23 cellular contexts compared by ENCODE assay signal in the genomic region with DNA sequence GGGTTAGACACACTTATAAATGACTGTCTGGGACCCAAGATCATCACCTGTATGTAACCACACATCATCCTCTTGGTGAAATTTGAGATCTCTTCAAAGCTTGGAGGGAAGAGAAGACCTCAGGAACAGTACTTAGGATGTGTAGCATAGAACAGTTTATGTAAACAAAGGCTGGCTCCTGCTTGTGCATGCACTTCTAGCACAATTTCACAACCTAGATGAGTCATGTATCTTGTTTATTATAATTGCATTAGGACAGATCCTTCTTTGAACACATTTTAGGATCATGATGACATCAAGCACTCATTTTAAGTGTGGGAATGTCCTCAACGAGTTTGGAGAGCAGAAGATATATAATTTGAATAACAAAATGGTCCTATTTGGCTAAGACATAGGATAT. TPM values are rescaled to one million over a fixed set of nuclear protein-coding genes. Genes with fewer than 3 reads are reported as not detected.
DNase-seq lines count a peak whose midpoint lies in the region; ATAC-seq and TF ChIP-seq lines count a peak whose summit lies in the region.
"Had no signal": no experiment of that assay in that cellular context is flagged by ENCODE, and none has a peak within 500 bp of the region (broad histone marks: within the 10 kb centered on the region; RNA-seq: fewer than 3 reads in every experiment).

No MANE protein-coding gene starts in this region.

- DNase-seq in ELR (ENCODE audit: low read depth) (peak; percentile 61), NCI-H460 (ENCODE audit: extremely low read depth, low read depth) (peak; percentile 6), choroid plexus epithelial cell (ENCODE audit: low read depth) (peak; percentile 51), iris pigment epithelial cell (ENCODE audit: low read depth) (peak; percentile 51), ureter (ENCODE audit: low spot score) (no peak), NCI-H1105 (lab: John Stamatoyannopoulos, UW) (no peak), spleen (no peak)
- DNase-seq: activated CD8-positive, alpha-beta T cell treated with anti-CD3 and anti-CD28 coated beads, Interleukin-2, amount 10 ng/mL, durations not matched to agents 7 days and 5 days; activated naive CD8-positive, alpha-beta T cell treated with anti-CD3 and anti-CD28 coated beads for 36 hours; foreskin melanocyte; heart right ventricle; left cardiac atrium; NCI-H1436 treated with DMSO at 0.1 percent for 48 hours; NCI-H2107; NCI-H446 treated with DMSO at 0.1 percent for 48 hours; pancreas; stimulated activated CD4-positive, alpha-beta T cell treated with anti-CD3 and anti-CD28 coated beads, Interleukin-12 subunit alpha, Interleukin-12 subunit beta, amount 100 ng/mL, for 4 hours; stimulated activated CD4-positive, alpha-beta T cell treated with anti-CD3 and anti-CD28 coated beads, Interleukin-4, amount 100 ng/mL, for 24 hours; uterus had no signal

- TF ChIP-seq POLR2A in spleen (IDR thresholded peaks at IDR 0.05): no peak

- no peaks in the 10 kb centered on the region for H3K27me3 ChIP-seq in spleen (replicated peaks in 1 of 7)
- H3K27me3 ChIP-seq: uterus had no signal

- no peaks in the 10 kb centered on the region for H3K4me1 ChIP-seq in spleen
- H3K4me1 ChIP-seq: heart right ventricle, pancreas, uterus had no signal

- WGBS in spleen, 5 donors: 9 to 59% (median 31%) methylated on average over 1 of the region's 1 CpG

- TF ChIP-seq CTCF in choroid plexus epithelial cell (conservative IDR thresholded peaks at IDR 0.05; ENCODE audit: low read depth, low read length): no peak
- TF ChIP-seq CTCF in spleen (IDR thresholded peaks at IDR 0.05 in 8 of 11, conservative IDR thresholded peaks at IDR 0.05 in 3 of 11): no peak

- ATAC-seq in GM21390 (IDR thresholded peaks at IDR 0.05; ENCODE audit: unreplicated experiment): no peak
- ATAC-seq: activated CD8-positive, alpha-beta T cell treated with anti-CD3 and anti-CD28 coated beads, Interleukin-2, amount 10 ng/mL, durations not matched to agents 7 days and 5 days; heart right ventricle; left cardiac atrium; pancreas; Right ventricle myocardium inferior; stimulated activated effector memory CD8-positive, alpha-beta T cell treated with anti-CD3 and anti-CD28 coated beads, Interleukin-12 subunit alpha, Interleukin-12 subunit beta, amount 100 ng/mL, for 72 hours had no signal

- H3K4me3 ChIP-seq in choroid plexus epithelial cell (ENCODE audit: low read depth, low read length) (no peak overlapping the region), spleen (no peak overlapping the region)
- H3K4me3 ChIP-seq: heart right ventricle, pancreas, uterus had no signal

- H3K9me3 ChIP-seq in spleen: peaks cover 0 to 2% (median 0%) of the 10 kb centered on the region in 8 donors
- H3K9me3 ChIP-seq: pancreas, uterus had no signal

- intact Hi-C loops in spleen (cut with DNase I; ENCODE audit: low total_unique reads): no loop called here

- H3K27ac ChIP-seq in spleen: no peak overlapping the region
- H3K27ac ChIP-seq: C4-2B, heart right ventricle, pancreas, uterus had no signal

- no peaks in the 10 kb centered on the region for H3K36me3 ChIP-seq in spleen
- H3K36me3 ChIP-seq: heart right ventricle, pancreas, uterus had no signal

RNA-seq across cellular contexts. Expression of a gene that starts 26.3 kb away (rescaled TPM):
- total RNA-seq in NCI-H460 (2014; rRNA removed; shearing (Covaris generic)): 2.0 and 2.3 TPM in 2 replicates
- polyA plus RNA-seq in NCI-H460 (2014; cell fraction: nucleus; rRNA removed): 3.1 and 5.7 TPM in 2 replicates
- 23.1 TPM for total RNA-seq in ureter
- 10 to 100 TPM; 10.8 to 25.9 (median 19.5) TPM for total RNA-seq in spleen
- polyA plus RNA-seq in spleen: 10 to 100 TPM; 15.3 to 31.3 (median 15.5) TPM

Comparison
In these comparisons a context has a peak if more than half of its experiments do, and no peak if none do; other contexts are left out.
1. DNase-seq: peak in ELR (single experiment), NCI-H460 (single experiment), choroid plexus epithelial cell (single experiment) and iris pigment epithelial cell (single experiment); none in ureter (single experiment), NCI-H1105 (single experiment) and spleen (single experiment).